Comparison of ENCODE assay signal across 10 cellular contexts in the genomic region with DNA sequence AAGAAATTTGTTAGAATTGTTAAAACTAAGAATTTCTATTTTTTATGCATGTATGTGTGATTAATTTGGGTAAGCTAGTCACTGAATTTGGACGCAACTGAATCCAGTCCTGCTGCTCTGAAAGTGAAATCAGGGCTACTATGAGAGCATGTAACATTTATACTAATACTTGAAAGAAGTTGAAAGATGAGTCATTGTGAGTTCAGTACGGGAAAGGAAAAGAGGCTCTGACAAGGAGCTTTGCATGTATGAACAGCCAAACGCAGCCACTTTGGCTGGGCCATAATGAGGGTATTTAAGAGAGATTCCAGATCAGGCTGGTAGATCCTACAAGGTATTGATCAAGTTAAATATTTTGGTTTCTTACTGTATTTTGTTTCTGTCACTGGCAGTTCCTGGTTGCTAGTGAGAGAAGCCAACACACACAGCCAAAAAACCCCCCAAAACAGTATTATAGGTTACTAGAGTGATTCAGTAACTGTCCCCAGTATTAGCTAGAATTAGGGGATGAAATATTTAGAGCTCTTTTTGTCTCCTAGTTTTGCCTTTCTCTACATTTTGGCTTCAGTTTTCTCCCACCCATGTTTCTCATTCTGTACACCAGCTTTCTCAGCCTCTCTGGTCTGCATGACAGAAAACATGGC. TPM values are rescaled to one million over a fixed set of nuclear protein-coding genes. Genes with fewer than 3 reads are reported as not detected.
A peak's percentile ranks its signal among the peaks of the same experiment; 100 is the strongest.
DNase-seq lines count a peak whose midpoint lies in the region; ATAC-seq and FAIRE-seq lines count a peak whose summit lies in the region.
"Had no signal": no experiment of that assay in that cellular context is flagged by ENCODE, and none has a peak within 500 bp of the region (broad histone marks: within the 10 kb centered on the region; RNA-seq: fewer than 3 reads in every experiment).

No MANE protein-coding gene starts in this region.

- H3K36me3 Mint-ChIP-seq in activated T-cell treated with anti-CD3 and anti-CD28 coated beads, Interleukin-2, amount 50 U/mL, for 24 hours (ENCODE audit: low read depth): peaks cover 87% of the 10 kb centered on the region
- H3K36me3 Mint-ChIP-seq in activated T-helper 17 cell treated with anti-CD3 and anti-CD28 coated beads, Interleukin-2, amount 50 U/mL, for 72 hours (ENCODE audit: low read depth): peaks cover 72% of the 10 kb centered on the region

- no peaks in the 10 kb centered on the region for H3K27me3 Mint-ChIP-seq in activated T-cell treated with anti-CD3 and anti-CD28 coated beads, Interleukin-2, amount 50 U/mL, for 24 hours
- H3K27me3 Mint-ChIP-seq in activated T-helper 17 cell treated with anti-CD3 and anti-CD28 coated beads, Interleukin-2, amount 50 U/mL, for 72 hours: no peaks in the 10 kb centered on the region

- peak; percentile 99 for ATAC-seq in HG02938 (IDR thresholded peaks at IDR 0.05; ENCODE audit: unreplicated experiment)
- ATAC-seq in activated T-helper 17 cell treated with anti-CD3 and anti-CD28 coated beads, Interleukin-2, amount 50 U/mL, for 72 hours (replicated peaks): peak; percentile 99

- peak overlapping the region; percentile 8 for H3K4me3 Mint-ChIP-seq in activated T-cell treated with anti-CD3 and anti-CD28 coated beads, Interleukin-2, amount 50 U/mL, for 24 hours
- peak overlapping the region; percentile 18 for H3K4me3 Mint-ChIP-seq in activated T-helper 17 cell treated with anti-CD3 and anti-CD28 coated beads, Interleukin-2, amount 50 U/mL, for 72 hours
- H3K4me3 Mint-ChIP-seq: nephron had no signal

- DNase-seq in activated T-cell treated with anti-CD3 and anti-CD28 coated beads, Interleukin-2, amount 50 U/mL, for 24 hours: no peak
- DNase-seq in activated T-cell treated with anti-CD3 and anti-CD28 coated beads for 4 hours (no peak), smooth muscle cell of the brain vasculature (ENCODE audit: low read depth, low spot score) (peak; percentile 31), urothelium cell line (ENCODE audit: low spot score) (no peak), activated gamma-delta T cell (lab: John Stamatoyannopoulos, UW) (no peak), NCI-H1694 treated with DMSO at 0.1 percent for 48 hours (lab: John Stamatoyannopoulos, UW) (no peak)
- DNase-seq: DND-41 had no signal

- peak overlapping the region; percentile 80 for H3K27ac Mint-ChIP-seq in activated T-cell treated with anti-CD3 and anti-CD28 coated beads, Interleukin-2, amount 50 U/mL, for 24 hours
- peak overlapping the region; percentile 64 for H3K27ac Mint-ChIP-seq in activated T-helper 17 cell treated with anti-CD3 and anti-CD28 coated beads, Interleukin-2, amount 50 U/mL, for 72 hours
- H3K27ac Mint-ChIP-seq: nephron had no signal

- FAIRE-seq in urothelium cell line (lab: Jason Lieb, UNC): no peak

- H3K4me1 Mint-ChIP-seq in activated T-cell treated with anti-CD3 and anti-CD28 coated beads, Interleukin-2, amount 50 U/mL, for 24 hours (ENCODE audit: low read depth): peaks cover 51% of the 10 kb centered on the region
- peaks cover 33% of the 10 kb centered on the region for H3K4me1 Mint-ChIP-seq in activated T-helper 17 cell treated with anti-CD3 and anti-CD28 coated beads, Interleukin-2, amount 50 U/mL, for 72 hours

- H3K9me3 Mint-ChIP-seq in activated T-cell treated with anti-CD3 and anti-CD28 coated beads, Interleukin-2, amount 50 U/mL, for 24 hours: no peaks in the 10 kb centered on the region
- no peaks in the 10 kb centered on the region for H3K9me3 Mint-ChIP-seq in activated T-helper 17 cell treated with anti-CD3 and anti-CD28 coated beads, Interleukin-2, amount 50 U/mL, for 72 hours
- H3K9me3 Mint-ChIP-seq: nephron had no signal

RNA-seq across cellular contexts. Expression of gene AASDHPPT, which starts 14.1 kb away (rescaled TPM):
- total RNA-seq in activated T-helper 17 cell treated with anti-CD3 and anti-CD28 coated beads, Interleukin-2, amount 50 U/mL, for 72 hours: 10 to 100 TPM; 24.0 to 37.0 TPM

RNA-seq across cellular contexts. Expression of gene KBTBD3, which starts 14.5 kb away (rescaled TPM):
- total RNA-seq in activated T-helper 17 cell treated with anti-CD3 and anti-CD28 coated beads, Interleukin-2, amount 50 U/mL, for 72 hours: 10 to 100 TPM in 1 of 2 donors, 1 to 10 TPM in 1; 6.0 to 14.3 TPM
